In genomic region chr2:39608212-39608575, GRCh38 we compare ENCODE assay signal across 1 cellular context.
TF ChIP-seq lines count a peak whose summit lies in the region.

No MANE protein-coding gene starts in this region.

TF ChIP-seq in H1, 55 proteins besides CTCF, POLR2A, EP300 and RAD21:
- no peak for TF ChIP-seq SRF (IDR thresholded peaks at IDR 0.05; ENCODE audit: low read depth, low read length)
- no peak for TF ChIP-seq HDAC6 (IDR thresholded peaks at IDR 0.05; ENCODE audit: low read depth, low read length)
- TF ChIP-seq NRF1 (IDR thresholded peaks at IDR 0.05; ENCODE audit: low read depth, low read length) = no peak
- TF ChIP-seq CEBPB (IDR thresholded peaks at IDR 0.05; ENCODE audit: low read depth, low read length) = no peak
- TF ChIP-seq BRCA1 (IDR thresholded peaks at IDR 0.05; ENCODE audit: low read depth, low read length) = no peak
